Comparison of ENCODE assay signal across 10 cellular contexts in the genomic region with DNA sequence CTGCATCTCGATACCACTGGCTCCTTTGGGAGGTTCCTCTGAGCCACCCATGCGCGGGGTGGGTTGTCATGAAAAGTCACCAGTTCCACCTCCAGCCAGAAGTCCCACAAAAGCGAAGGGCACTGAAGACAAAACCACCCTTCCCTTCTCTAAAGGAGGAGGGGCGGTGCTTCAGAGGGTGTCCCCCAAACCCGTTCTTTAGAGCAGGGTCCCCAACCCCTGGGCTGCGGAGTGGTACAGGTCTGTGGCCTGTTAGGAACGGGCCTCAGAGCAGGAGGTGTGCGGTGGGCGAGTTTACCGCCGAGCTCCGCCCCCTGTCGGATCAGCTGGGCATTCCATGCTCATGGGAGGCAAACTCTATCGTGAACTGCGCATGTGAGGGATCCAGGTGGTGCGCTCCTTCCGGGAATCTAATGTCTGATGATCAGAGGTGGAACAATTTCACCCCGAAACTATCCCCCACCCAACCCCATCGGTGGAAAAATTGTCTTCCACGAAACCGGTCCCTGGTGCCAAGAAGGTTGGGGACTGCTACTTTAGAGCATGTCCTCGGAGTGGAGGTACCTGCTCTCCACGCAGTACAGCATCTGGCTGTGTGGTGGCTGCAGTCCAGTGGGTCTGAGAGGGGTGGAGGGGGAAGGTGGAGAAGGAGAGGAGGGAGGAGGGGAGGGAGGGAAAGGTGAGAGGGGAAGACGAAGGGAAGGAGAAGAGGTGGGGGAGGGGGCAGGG.
A peak's percentile ranks its signal among the peaks of the same experiment; 100 is the strongest.
DNase-seq lines count a peak whose midpoint lies in the region; ATAC-seq and TF ChIP-seq lines count a peak whose summit lies in the region.
"Had no signal": no experiment of that assay in that cellular context is flagged by ENCODE, and none has a peak within 500 bp of the region (broad histone marks: within the 10 kb centered on the region; RNA-seq: fewer than 3 reads in every experiment).

No MANE protein-coding gene starts in this region.

- H3K4me3 ChIP-seq in RWPE2 (ENCODE audit: severe bottlenecking) (no peak overlapping the region), hepatocyte (no peak overlapping the region), OCI-LY7 (ENCODE audit: low read depth, low read length, poor library complexity, severe bottlenecking) (no peak overlapping the region)

- BruUV-seq in OCI-LY7 (replicated peaks; lab: Mats Ljungman, UMichigan), result no TSS peak

- H3K4me1 Mint-ChIP-seq in H9, result peaks cover 15 to 16% of the 10 kb centered on the region in 2 experiments
- no peaks in the 10 kb centered on the region for H3K4me1 Mint-ChIP-seq in CD4-positive, alpha-beta T cell (ENCODE audit: low read depth)

- H4K20me1 ChIP-seq in H9 (ENCODE audit: control insufficient read depth, insufficient read depth, insufficient read length) (no peaks in the 10 kb centered on the region), hepatocyte (ENCODE audit: insufficient read depth, poor library complexity, severe bottlenecking) (no peaks in the 10 kb centered on the region), OCI-LY7 (ENCODE audit: insufficient read depth, low read length) (no peaks in the 10 kb centered on the region)

- no CpG with 5 or more reads among the region's 25 CpGs for WGBS in H9 (ENCODE audit: extremely low coverage, insufficient read length, low lambda C conversion rate)
- WGBS in hepatocyte (ENCODE audit: low lambda C conversion rate, missing lambda C conversion rate), result 28% methylated on average over 23 of the region's 25 CpGs

- peak; percentile 84 for TF ChIP-seq CTCF in H9 (conservative IDR thresholded peaks at IDR 0.05)
- peak; percentile 31 for TF ChIP-seq CTCF in RWPE2 (IDR thresholded peaks at IDR 0.05; ENCODE audit: poor library complexity, severe bottlenecking)
- TF ChIP-seq CTCF in hepatocyte (IDR thresholded peaks at IDR 0.05; ENCODE audit: poor library complexity), result peak; percentile 36
- TF ChIP-seq CTCF in CD4-positive, alpha-beta T cell (IDR thresholded peaks at IDR 0.05), result no peak
- no peak; the same call in 1 of the 2 replicates for TF ChIP-seq CTCF in OCI-LY7 (conservative IDR thresholded peaks at IDR 0.05; ENCODE audit: low read length)

- no peaks in the 10 kb centered on the region for H3K23me2 ChIP-seq in H9 (ENCODE audit: insufficient read length, low read depth, low read length, poor library complexity, severe bottlenecking)

- H4K8ac ChIP-seq in H9 (replicated peaks; ENCODE audit: insufficient read length, low read depth, low read length), result no peak overlapping the region

- no peak overlapping the region for H3K27ac ChIP-seq in H9 (ENCODE audit: insufficient read length, low read depth, low read length)
- no peak overlapping the region for H3K27ac ChIP-seq in RWPE2 (ENCODE audit: poor library complexity, severe bottlenecking)
- no peak overlapping the region for H3K27ac ChIP-seq in hepatocyte
- no peak overlapping the region for H3K27ac ChIP-seq in CD4-positive, alpha-beta T cell (ENCODE audit: low read depth, low read length)
- H3K27ac ChIP-seq in OCI-LY7 (ENCODE audit: low read depth, low read length, poor library complexity, severe bottlenecking), result no peak overlapping the region

- H3K9ac ChIP-seq in H9 (ENCODE audit: extremely low read depth, insufficient read length, low read length), result no peak overlapping the region

- H3K36me3 Mint-ChIP-seq in H9 (ENCODE audit: insufficient read depth in 1 of 3, low read depth in 3 of 3), result no peaks in the 10 kb centered on the region
- H3K36me3 Mint-ChIP-seq in CD4-positive, alpha-beta T cell (ENCODE audit: low read depth), result no peaks in the 10 kb centered on the region

- no peak overlapping the region for H4K5ac ChIP-seq in H9 (ENCODE audit: insufficient read length, low read depth, low read length)

- H3K18ac ChIP-seq in H9 (ENCODE audit: insufficient read length, low read depth, low read length), result no peak overlapping the region

- no peaks in the 10 kb centered on the region for H3K36me3 ChIP-seq in RWPE2 (ENCODE audit: low read depth)
- no peaks in the 10 kb centered on the region for H3K36me3 ChIP-seq in hepatocyte (replicated peaks; ENCODE audit: insufficient read depth, low read depth)
- H3K36me3 ChIP-seq in OCI-LY7 (ENCODE audit: insufficient read depth, low read length), result no peaks in the 10 kb centered on the region

- H3K9me3 ChIP-seq in H9 (ENCODE audit: control insufficient read depth, low read depth, low read length) (no peaks in the 10 kb centered on the region), RWPE2 (ENCODE audit: severe bottlenecking) (no peaks in the 10 kb centered on the region), hepatocyte (ENCODE audit: low read depth) (no peaks in the 10 kb centered on the region), OCI-LY7 (ENCODE audit: low read length) (no peaks in the 10 kb centered on the region)
- no peaks in the 10 kb centered on the region for H3K9me3 ChIP-seq in CD4-positive, alpha-beta T cell (ENCODE audit: control insufficient read depth, low read length)

- no peak overlapping the region for H2AK5ac ChIP-seq in H9 (ENCODE audit: insufficient read length, low read length)

- no peak overlapping the region for H3K56ac ChIP-seq in H9 (ENCODE audit: insufficient read length, low read depth, low read length)

- H3K4me3 Mint-ChIP-seq in H9, result peak overlapping the region; percentile 46 to 54; a peak in 3 of 5 replicates
- no peak overlapping the region for H3K4me3 Mint-ChIP-seq in CD4-positive, alpha-beta T cell

- no peaks in the 10 kb centered on the region for H3K4me1 ChIP-seq in H9 (ENCODE audit: insufficient read depth, low read length)
- H3K4me1 ChIP-seq in RWPE2 (ENCODE audit: insufficient read depth, poor library complexity, severe bottlenecking), result no peaks in the 10 kb centered on the region
- no peaks in the 10 kb centered on the region for H3K4me1 ChIP-seq in hepatocyte (ENCODE audit: insufficient read depth)
- H3K4me1 ChIP-seq in OCI-LY7 (ENCODE audit: insufficient read depth, low read length, poor library complexity, severe bottlenecking), result no peaks in the 10 kb centered on the region

- peaks cover 24% of the 10 kb centered on the region for H3K27me3 Mint-ChIP-seq in H9 (ENCODE audit: low read depth)
- peaks cover 20% of the 10 kb centered on the region for H3K27me3 Mint-ChIP-seq in CD4-positive, alpha-beta T cell

- peaks cover 1 to 3% of the 10 kb centered on the region in 2 experiments; a peak in 4 of 5 replicates for H3K9me3 Mint-ChIP-seq in H9
- no peaks in the 10 kb centered on the region for H3K9me3 Mint-ChIP-seq in CD4-positive, alpha-beta T cell

- H2BK120ac ChIP-seq in H9 (ENCODE audit: low read depth, low read length, poor library complexity, severe bottlenecking), result no peak overlapping the region

- H2BK12ac ChIP-seq in H9 (ENCODE audit: insufficient read length, low read depth, low read length), result no peak overlapping the region

- intact Hi-C loops in CD4-positive, alpha-beta T cell (cut with DNase I, micrococcal nuclease), result no loop called here
- intact Hi-C loops in OCI-LY7 (cut with micrococcal nuclease; ENCODE audit: unreplicated experiment), result no loop called here

- no peak overlapping the region for H3K14ac ChIP-seq in H9 (ENCODE audit: insufficient read depth, low read length)

- H3K4me2 ChIP-seq in H9 (ENCODE audit: insufficient read depth, insufficient read length, low read length) (peak overlapping the region; percentile 13), hepatocyte (peak overlapping the region; percentile 67), OCI-LY7 (ENCODE audit: low read length) (no peak overlapping the region)

- no peak overlapping the region for H2BK20ac ChIP-seq in H9 (ENCODE audit: low read depth, low read length, poor library complexity, severe bottlenecking)

- CTCF ChIA-PET in CD4-positive, alpha-beta T cell (lab: Charles Lee), result no interaction called here
- CTCF ChIA-PET in OCI-LY7 (lab: Charles Lee; ENCODE audit: unreplicated experiment), result no interaction called here

- peak; percentile 64; the same call in 2 of the 3 replicates for ATAC-seq in RWPE2 (ENCODE audit: low read depth)
- no peak for ATAC-seq in GM18498 (IDR thresholded peaks at IDR 0.05; ENCODE audit: unreplicated experiment)
- ATAC-seq in CD4-positive, alpha-beta T cell (ENCODE audit: poor library complexity), result no peak
- no peak for ATAC-seq in GM21515 (IDR thresholded peaks at IDR 0.05; ENCODE audit: unreplicated experiment)

- no peak overlapping the region for H3K23ac ChIP-seq in H9 (ENCODE audit: insufficient read length, low read depth, low read length)

- H3K4ac ChIP-seq in H9 (ENCODE audit: low read depth, low read length), result no peak overlapping the region

- H3K27ac Mint-ChIP-seq in H9, result no peak overlapping the region
- H3K27ac Mint-ChIP-seq in CD4-positive, alpha-beta T cell, result no peak overlapping the region

- H3K9me2 ChIP-seq in hepatocyte (replicated peaks; ENCODE audit: insufficient read depth), result no peaks in the 10 kb centered on the region
- H3K9me2 ChIP-seq in OCI-LY7 (ENCODE audit: insufficient read depth, low read length), result no peaks in the 10 kb centered on the region

- no peak overlapping the region for H4K91ac ChIP-seq in H9 (ENCODE audit: insufficient read length, low read depth, low read length)

- no peaks in the 10 kb centered on the region for H3K79me1 ChIP-seq in H9 (ENCODE audit: insufficient read depth, low read depth, low read length, poor library complexity, severe bottlenecking)

- H2BK5ac ChIP-seq in H9 (ENCODE audit: insufficient read length, low read length), result no peak overlapping the region

- H2AFZ ChIP-seq in H9 (ENCODE audit: low read length) (no peak overlapping the region), hepatocyte (peak overlapping the region; percentile 45), OCI-LY7 (ENCODE audit: low read length) (no peak overlapping the region)

- no peak overlapping the region for H3T11ph ChIP-seq in H9 (ENCODE audit: low read length)

- H3K27me3 ChIP-seq in H9 (ENCODE audit: insufficient read depth, low read length) (no peaks in the 10 kb centered on the region; the same call in none of the 2 replicates), RWPE2 (ENCODE audit: insufficient read depth, poor library complexity, severe bottlenecking) (no peaks in the 10 kb centered on the region), hepatocyte (no peaks in the 10 kb centered on the region)
- H3K27me3 ChIP-seq in CD4-positive, alpha-beta T cell (ENCODE audit: control insufficient read depth, insufficient read depth, low read length), result peaks cover 6% of the 10 kb centered on the region

- DNase-seq in H9, result peak; percentile 88
- peak; percentile 21 for DNase-seq in RWPE2 (ENCODE audit: low spot score)
- peak; percentile 60 for DNase-seq in hepatocyte (ENCODE audit: low spot score)
- peak; percentile 68 for DNase-seq in retina
- DNase-seq in CD4-positive, alpha-beta T cell, result no peak
- DNase-seq in OCI-LY7 (ENCODE audit: low spot score), result no peak
- DNase-seq: effector CD4-positive, alpha-beta T cell; stimulated activated CD8-positive, alpha-beta memory T cell treated with anti-CD3 and anti-CD28 coated beads, Interleukin-4, amount 100 ng/mL, for 48 hours had no signal

- H3K79me2 ChIP-seq in H9 (ENCODE audit: insufficient read depth, low read length), result no peaks in the 10 kb centered on the region
- no peaks in the 10 kb centered on the region for H3K79me2 ChIP-seq in hepatocyte
- no peaks in the 10 kb centered on the region for H3K79me2 ChIP-seq in OCI-LY7 (ENCODE audit: insufficient read depth, low read depth, low read length)

- H2BK15ac ChIP-seq in H9 (ENCODE audit: low read depth, low read length), result no peak overlapping the region

- POLR2A ChIA-PET in CD4-positive, alpha-beta T cell (lab: Charles Lee), result no interaction called here
- POLR2A ChIA-PET in OCI-LY7 (lab: Charles Lee), result no interaction called here

Comparison
In these comparisons a context has a peak if more than half of its experiments do, and no peak if none do; other contexts are left out.
1. DNase-seq: peak in H9 (single experiment), RWPE2 (single experiment), hepatocyte (single experiment) and retina (single experiment); none in CD4-positive, alpha-beta T cell (0 of 10) and OCI-LY7 (single experiment).
2. CTCF ChIP-seq: peak in H9 (single experiment), RWPE2 (single experiment) and hepatocyte (single experiment); none in CD4-positive, alpha-beta T cell (single experiment) and OCI-LY7 (single experiment).